In genomic region chr12:75735853-75736252, GRCh38 we compare ENCODE assay signal across 29 cellular contexts.
DNase-seq lines count a peak whose midpoint lies in the region; ATAC-seq and TF ChIP-seq lines count a peak whose summit lies in the region.
"Had no signal": no experiment of that assay in that cellular context is flagged by ENCODE, and none has a peak within 500 bp of the region (broad histone marks: within the 10 kb centered on the region; RNA-seq: fewer than 3 reads in every experiment).

No MANE protein-coding gene starts in this region.

- H3K4me1 Mint-ChIP-seq in endothelial cell (ENCODE audit: unreplicated experiment) = peaks cover 8% of the 10 kb centered on the region
- H3K4me1 Mint-ChIP-seq: activated B cell treated with CpG ODN at 0.5 μM for 24 hours, B cell, IgD-negative memory B cell had no signal

- TF ChIP-seq CTCF in HCT116 (IDR thresholded peaks at IDR 0.05 in 2 of 3, conservative IDR thresholded peaks at IDR 0.05 in 1 of 3; ENCODE audit: borderline replicate concordance in 1 of 3, insufficient read depth in 1 of 3, low read depth in 2 of 3, low read length in 2 of 3) (no peak), body of pancreas (IDR thresholded peaks at IDR 0.05) (no peak), retinal pigment epithelial cell (conservative IDR thresholded peaks at IDR 0.05; ENCODE audit: low read depth, low read length) (no peak), lower leg skin (IDR thresholded peaks at IDR 0.05) (no peak), testis (IDR thresholded peaks at IDR 0.05) (no peak), endothelial cell (IDR thresholded peaks at IDR 0.05; ENCODE audit: unreplicated experiment) (no peak)

- H3K4me3 ChIP-seq in HCT116 (replicated peaks in 1 of 2; ENCODE audit: low read depth in 1 of 2, low read length in 2 of 2) (no peak overlapping the region), body of pancreas (no peak overlapping the region), retinal pigment epithelial cell (ENCODE audit: low read length) (no peak overlapping the region), lower leg skin (ENCODE audit: low read depth, poor library complexity, severe bottlenecking) (no peak overlapping the region), testis (no peak overlapping the region)
- H3K4me3 ChIP-seq: lung, smooth muscle cell, tibial artery, vagina had no signal

- H3K27ac ChIP-seq in HCT116 (ENCODE audit: low read depth, low read length) (peak overlapping the region; percentile 90), body of pancreas (no peak overlapping the region), testis (no peak overlapping the region)
- H3K27ac ChIP-seq: foreskin keratinocyte, tibial artery, vagina had no signal

- H3K27me3 Mint-ChIP-seq in endothelial cell (ENCODE audit: unreplicated experiment) = peaks cover 4% of the 10 kb centered on the region
- H3K27me3 Mint-ChIP-seq: activated B cell treated with CpG ODN at 0.5 μM for 24 hours; effector memory CD8-positive, alpha-beta T cell; IgD-negative memory B cell; T-cell had no signal

- no peaks in the 10 kb centered on the region for H3K9me2 ChIP-seq in HCT116 (ENCODE audit: insufficient read depth)

- H2AFZ ChIP-seq in HCT116 (ENCODE audit: low read depth, low read length, poor library complexity, severe bottlenecking) = no peak overlapping the region

- no peak overlapping the region for H3K4me3 Mint-ChIP-seq in endothelial cell (ENCODE audit: unreplicated experiment)
- H3K4me3 Mint-ChIP-seq: activated B cell treated with CpG ODN at 0.5 μM for 24 hours; activated T-cell treated with anti-CD3 and anti-CD28 coated beads, Interleukin-2, amount 50 U/mL, for 4 hours; B cell; CD8-positive, alpha-beta T cell; effector memory CD8-positive, alpha-beta T cell; IgD-negative memory B cell; nephron; stimulated activated naive CD8-positive, alpha-beta T cell treated with anti-CD3 and anti-CD28 coated beads, Interleukin-15, amount 100 ng/mL, for 72 hours; T-cell had no signal

- 30 to 33% methylated on average over 1 of the region's 1 CpG for WGBS in body of pancreas, 2 donors
- 42 to 71% methylated on average over 1 of the region's 1 CpG for WGBS in lower leg skin, 2 donors
- WGBS in testis, 2 donors = 94% methylated on average over 1 of the region's 1 CpG

- H3K36me3 ChIP-seq in HCT116 (ENCODE audit: control insufficient read depth in 1 of 2, insufficient read depth in 2 of 2, low read length in 2 of 2) (no peaks in the 10 kb centered on the region), body of pancreas (replicated peaks in 1 of 2; ENCODE audit: insufficient read depth in 1 of 2, low read depth in 2 of 2) (no peaks in the 10 kb centered on the region), testis (ENCODE audit: low read depth, missing control alignments) (no peaks in the 10 kb centered on the region)
- H3K36me3 ChIP-seq: tibial artery, vagina had no signal

- RAD21 ChIA-PET in HCT116 (lab: Charles Lee; ENCODE audit: low non-redundant PET in 1 of 2, low total read pairs in 2 of 2, uncharacterized antibody in 2 of 2, unreplicated experiment in 2 of 2) = no interaction called here

- H3K9ac ChIP-seq in HCT116 (ENCODE audit: low read length) = peak overlapping the region; percentile 52

- no TSS peak for BruUV-seq in HCT116 (replicated peaks; lab: Mats Ljungman, UMichigan)

- CTCF ChIA-PET in HCT116 (lab: Charles Lee) = no interaction called here

- H3K27me3 ChIP-seq in HCT116 (ENCODE audit: insufficient read depth, low read length) (no peaks in the 10 kb centered on the region), body of pancreas (no peaks in the 10 kb centered on the region), testis (no peaks in the 10 kb centered on the region)
- H3K27me3 ChIP-seq: foreskin keratinocyte, tibial artery, vagina had no signal

- peak; percentile 55 for ATAC-seq in HCT116
- peak; percentile 92 for ATAC-seq in body of pancreas
- ATAC-seq in left lobe of liver = peak; percentile 100
- ATAC-seq in GM21360 (IDR thresholded peaks at IDR 0.05; ENCODE audit: unreplicated experiment) = no peak
- ATAC-seq: activated T-cell treated with anti-CD3 and anti-CD28 coated beads, Interleukin-2, amount 50 U/mL, for 4 hours; CD8-positive, alpha-beta T cell; effector memory CD8-positive, alpha-beta T cell; foreskin keratinocyte; stimulated activated naive CD8-positive, alpha-beta T cell treated with anti-CD3 and anti-CD28 coated beads, Interleukin-15, amount 100 ng/mL, for 72 hours; T-cell had no signal

- DNase-seq in HCT116 (ENCODE audit: low read depth, low spot score) = no peak
- peak; percentile 67 to 77 (median 74) for DNase-seq in body of pancreas
- DNase-seq in left lobe of liver (ENCODE audit: low spot score) = peak; percentile 78
- DNase-seq in retinal pigment epithelial cell (ENCODE audit: low read depth) = peak; percentile 52
- DNase-seq in lower leg skin (ENCODE audit: low spot score in 2 of 2) = no peak
- no peak for DNase-seq in testis
- no peak for DNase-seq in endothelial cell (ENCODE audit: low spot score)
- DNase-seq: activated B cell treated with CpG ODN at 0.5 μM for 24 hours; activated CD4-positive, alpha-beta T cell treated with anti-CD3 and anti-CD28 coated beads, Interleukin-2, amount 50 U/mL, for 1 hour; activated gamma-delta T cell treated with Interleukin-2 at 50 U/mL for 16 hours; activated T-cell treated with anti-CD3 and anti-CD28 coated beads, Interleukin-2, amount 50 U/mL, for 4 hours; CD8-positive, alpha-beta T cell; effector memory CD8-positive, alpha-beta T cell; foreskin keratinocyte; NCI-H1092 treated with DMSO at 0.1 percent for 48 hours; NCI-H1694 treated with DMSO at 0.1 percent for 48 hours; NCI-H510A treated with DMSO at 0.1 percent for 48 hours; retina; RPMI8226; stimulated activated naive CD8-positive, alpha-beta T cell treated with anti-CD3 and anti-CD28 coated beads, Interleukin-15, amount 100 ng/mL, for 72 hours; T-cell; tibial artery had no signal

- H3K9me3 ChIP-seq in HCT116 (ENCODE audit: control insufficient read depth in 1 of 2, insufficient read depth in 1 of 2, low read depth in 1 of 2, low read length in 2 of 2) = no peaks in the 10 kb centered on the region
- H3K9me3 ChIP-seq in body of pancreas = no peaks in the 10 kb centered on the region
- no peaks in the 10 kb centered on the region for H3K9me3 ChIP-seq in testis
- H3K9me3 ChIP-seq: tibial artery, vagina had no signal

- peak overlapping the region; percentile 43 for H3K4me2 ChIP-seq in HCT116 (ENCODE audit: low read length)
- H3K4me2 ChIP-seq: smooth muscle cell had no signal

- intact Hi-C loops in HCT116 (cut with micrococcal nuclease) = no loop called here
- intact Hi-C loops in body of pancreas (cut with DNase I) = no loop called here
- intact Hi-C loops in lower leg skin (cut with DNase I; ENCODE audit: low total_unique reads) = no loop called here
- intact Hi-C loops in testis (cut with DNase I; ENCODE audit: low total_unique reads) = no loop called here

- TF ChIP-seq RAD21 in HCT116 (IDR thresholded peaks at IDR 0.05; ENCODE audit: low read depth) = no peak

- no peaks in the 10 kb centered on the region for H4K20me1 ChIP-seq in HCT116 (ENCODE audit: insufficient read depth)

- no peak for TF ChIP-seq POLR2A in HCT116 (IDR thresholded peaks at IDR 0.05; ENCODE audit: borderline replicate concordance, extremely low read depth, insufficient read depth, insufficient read length)
- TF ChIP-seq POLR2A in body of pancreas (IDR thresholded peaks at IDR 0.05) = no peak
- TF ChIP-seq POLR2A in lower leg skin (IDR thresholded peaks at IDR 0.05) = no peak
- no peak for TF ChIP-seq POLR2A in testis (IDR thresholded peaks at IDR 0.05)

- H3K4me1 ChIP-seq in HCT116 (ENCODE audit: control insufficient read depth in 1 of 2, insufficient read depth in 2 of 2, low read length in 2 of 2) = peaks cover 69 to 80% of the 10 kb centered on the region in 2 experiments
- H3K4me1 ChIP-seq in body of pancreas = peaks cover 7% of the 10 kb centered on the region
- H3K4me1 ChIP-seq in testis = no peaks in the 10 kb centered on the region
- H3K4me1 ChIP-seq: foreskin keratinocyte, tibial artery, vagina had no signal

- H3K9me3 Mint-ChIP-seq in endothelial cell (ENCODE audit: unreplicated experiment) = no peaks in the 10 kb centered on the region
- H3K9me3 Mint-ChIP-seq: activated B cell treated with CpG ODN at 0.5 μM for 24 hours; activated T-cell treated with anti-CD3 and anti-CD28 coated beads, Interleukin-2, amount 50 U/mL, for 4 hours; CD8-positive, alpha-beta T cell; effector memory CD8-positive, alpha-beta T cell; IgD-negative memory B cell; stimulated activated naive CD8-positive, alpha-beta T cell treated with anti-CD3 and anti-CD28 coated beads, Interleukin-15, amount 100 ng/mL, for 72 hours; T-cell had no signal

- H3K36me3 Mint-ChIP-seq in endothelial cell (ENCODE audit: low read depth, unreplicated experiment) = no peaks in the 10 kb centered on the region
- H3K36me3 Mint-ChIP-seq: CD8-positive, alpha-beta T cell; IgD-negative memory B cell; T-cell had no signal

- no peak overlapping the region for H3K27ac Mint-ChIP-seq in endothelial cell (ENCODE audit: unreplicated experiment)
- H3K27ac Mint-ChIP-seq: activated B cell treated with CpG ODN at 0.5 μM for 24 hours; B cell; CD8-positive, alpha-beta T cell; effector memory CD8-positive, alpha-beta T cell; IgD-negative memory B cell; nephron; stimulated activated naive CD8-positive, alpha-beta T cell treated with anti-CD3 and anti-CD28 coated beads, Interleukin-15, amount 100 ng/mL, for 72 hours; T-cell had no signal

- H3K79me2 ChIP-seq in HCT116 (ENCODE audit: insufficient read depth, low read length) = peaks cover 5% of the 10 kb centered on the region; the same call in 1 of the 2 replicates

- POLR2A ChIA-PET in HCT116 (lab: Charles Lee) = interaction anchor here (0.8 to 1.5 kb wide), 2 partner anchors 9 to 12 kb away, joined by 4 to 6 read pairs; no protein-coding TSS in a partner anchor

TF ChIP-seq in HCT116, 20 proteins besides CTCF, POLR2A, EP300 and RAD21:
- TF ChIP-seq POLR2AphosphoS5 (IDR thresholded peaks at IDR 0.05; ENCODE audit: low read depth, low read length) (no peak), CEBPB (IDR thresholded peaks at IDR 0.05; ENCODE audit: low read depth) (peak; percentile 31; the same call in 1 of the 2 replicates), EGR1 (IDR thresholded peaks at IDR 0.05; ENCODE audit: low read depth) (no peak), SP1 (IDR thresholded peaks at IDR 0.05; ENCODE audit: low read depth) (peak; percentile 67), MAX (IDR thresholded peaks at IDR 0.05) (0 out of 2 replicates have a peak, but pooled peaks have one; percentile 40), JUND (IDR thresholded peaks at IDR 0.05) (peak; percentile 37; the same call in 1 of the 2 replicates), FOSL1 (IDR thresholded peaks at IDR 0.05; ENCODE audit: low read depth) (0 out of 2 replicates have a peak, but pooled peaks have one; percentile 42)

Comparison
In these comparisons a context has a peak if more than half of its experiments do, and no peak if none do; other contexts are left out.
1. DNase-seq: peak in body of pancreas (4 of 4), left lobe of liver (single experiment) and retinal pigment epithelial cell (single experiment); none in HCT116 (single experiment), lower leg skin (0 of 2), testis (single experiment) and endothelial cell (single experiment).